Comparison of ENCODE assay signal across 15 cellular contexts in genomic region chr2:47006374-47007220, GRCh38.
DNase-seq lines count a peak whose midpoint lies in the region; ATAC-seq, FAIRE-seq and TF ChIP-seq lines count a peak whose summit lies in the region.
"Had no signal": no experiment of that assay in that cellular context is flagged by ENCODE, and none has a peak within 500 bp of the region (broad histone marks: within the 10 kb centered on the region; RNA-seq: fewer than 3 reads in every experiment).

No MANE protein-coding gene starts in this region.

- DNase-seq in activated T-cell treated with anti-CD3 and anti-CD28 coated beads, Interleukin-2, amount 50 U/mL, for 24 hours: no peak
- DNase-seq in activated T-cell treated with anti-CD3 and anti-CD28 coated beads, Interleukin-2, amount 50 U/mL, for 72 hours: no peak
- DNase-seq in astrocyte (ENCODE audit: low read depth) (no peak), kidney (peak; percentile 58), thoracic aorta (ENCODE audit: low spot score) (no peak)
- no peak for DNase-seq in stimulated activated CD8-positive, alpha-beta memory T cell treated with anti-CD3 and anti-CD28 coated beads, Interleukin-4, amount 100 ng/mL, for 48 hours
- DNase-seq: activated CD4-positive, alpha-beta T cell treated with anti-CD3 and anti-CD28 coated beads for 36 hours; NCI-H774; stimulated activated CD4-positive, alpha-beta T cell treated with anti-CD3 and anti-CD28 coated beads, Interleukin-4, amount 100 ng/mL, for 1 hour; T-helper 2 cell had no signal

- peaks cover 70% of the 10 kb centered on the region for H3K36me3 Mint-ChIP-seq in activated T-cell treated with anti-CD3 and anti-CD28 coated beads, Interleukin-2, amount 50 U/mL, for 24 hours (ENCODE audit: low read depth)
- peaks cover 3 to 10% of the 10 kb centered on the region in 2 donors for H3K36me3 Mint-ChIP-seq in activated T-cell treated with anti-CD3 and anti-CD28 coated beads, Interleukin-2, amount 50 U/mL, for 72 hours (ENCODE audit: insufficient read depth in 2 of 2)
- H3K36me3 Mint-ChIP-seq in astrocyte (ENCODE audit: low read depth, unreplicated experiment): peaks cover 16% of the 10 kb centered on the region

- intact Hi-C loops in kidney (cut with DNase I): no loop called here

- no peaks in the 10 kb centered on the region for H3K27me3 ChIP-seq in astrocyte (ENCODE audit: insufficient read depth, low read length)
- no peaks in the 10 kb centered on the region for H3K27me3 ChIP-seq in thoracic aorta (replicated peaks; ENCODE audit: insufficient read depth)

- H3K9ac ChIP-seq in astrocyte (ENCODE audit: low read length): no peak overlapping the region
- no peak overlapping the region for H3K9ac ChIP-seq in kidney (ENCODE audit: low read length in 2 of 2)

- H3K36me3 ChIP-seq in astrocyte (ENCODE audit: insufficient read depth, low read length) (peaks cover 10% of the 10 kb centered on the region), kidney (ENCODE audit: control insufficient read depth in 1 of 2, insufficient read depth in 2 of 2, low read length in 2 of 2) (peaks cover 6 to 9% of the 10 kb centered on the region in 2 donors), thoracic aorta (peaks cover 15% of the 10 kb centered on the region)
- H3K36me3 ChIP-seq: HAP-1 had no signal

- FAIRE-seq in astrocyte (lab: Jason Lieb, UNC) (no peak), kidney (lab: Jason Lieb, UNC) (no peak)

- H3K4me1 Mint-ChIP-seq in activated T-cell treated with anti-CD3 and anti-CD28 coated beads, Interleukin-2, amount 50 U/mL, for 24 hours (ENCODE audit: low read depth): no peaks in the 10 kb centered on the region
- H3K4me1 Mint-ChIP-seq in activated T-cell treated with anti-CD3 and anti-CD28 coated beads, Interleukin-2, amount 50 U/mL, for 72 hours (ENCODE audit: low read depth): no peaks in the 10 kb centered on the region
- peaks cover 48% of the 10 kb centered on the region for H3K4me1 Mint-ChIP-seq in astrocyte (ENCODE audit: low read depth, unreplicated experiment)
- H3K4me1 Mint-ChIP-seq: activated CD4-positive, alpha-beta T cell treated with anti-CD3 and anti-CD28 coated beads for 36 hours had no signal

- no peak for ATAC-seq in activated T-cell treated with anti-CD3 and anti-CD28 coated beads, Interleukin-2, amount 50 U/mL, for 72 hours (replicated peaks in 1 of 2)
- ATAC-seq in thoracic aorta (ENCODE audit: insufficient number of reproducible peaks, low FRiP score, low read depth): no peak
- no peak for ATAC-seq in HG03457 (IDR thresholded peaks at IDR 0.05; ENCODE audit: unreplicated experiment)
- no peak for ATAC-seq in HG03520 (IDR thresholded peaks at IDR 0.05; ENCODE audit: unreplicated experiment)
- ATAC-seq: activated CD4-positive, alpha-beta T cell treated with anti-CD3 and anti-CD28 coated beads for 36 hours; stimulated activated effector memory CD8-positive, alpha-beta T cell treated with anti-CD3 and anti-CD28 coated beads, Interleukin-12 subunit alpha, Interleukin-12 subunit beta, amount 100 ng/mL, for 72 hours had no signal

- no peak overlapping the region for H3K4me3 Mint-ChIP-seq in activated T-cell treated with anti-CD3 and anti-CD28 coated beads, Interleukin-2, amount 50 U/mL, for 24 hours
- no peak overlapping the region for H3K4me3 Mint-ChIP-seq in activated T-cell treated with anti-CD3 and anti-CD28 coated beads, Interleukin-2, amount 50 U/mL, for 72 hours
- H3K4me3 Mint-ChIP-seq in astrocyte (ENCODE audit: unreplicated experiment): no peak overlapping the region
- H3K4me3 Mint-ChIP-seq: activated CD4-positive, alpha-beta T cell treated with anti-CD3 and anti-CD28 coated beads for 36 hours; stimulated activated effector memory CD8-positive, alpha-beta T cell treated with anti-CD3 and anti-CD28 coated beads, Interleukin-12 subunit alpha, Interleukin-12 subunit beta, amount 100 ng/mL, for 72 hours had no signal

- no peak for TF ChIP-seq CTCF in astrocyte (IDR thresholded peaks at IDR 0.05; ENCODE audit: insufficient read depth, low read depth, low read length)
- no peak for TF ChIP-seq CTCF in kidney (IDR thresholded peaks at IDR 0.05; ENCODE audit: borderline replicate concordance, extremely low read depth, insufficient read depth)
- peak; percentile 14 for TF ChIP-seq CTCF in thoracic aorta (IDR thresholded peaks at IDR 0.05)

- no peaks in the 10 kb centered on the region for H3K9me3 Mint-ChIP-seq in activated T-cell treated with anti-CD3 and anti-CD28 coated beads, Interleukin-2, amount 50 U/mL, for 24 hours
- H3K9me3 Mint-ChIP-seq in activated T-cell treated with anti-CD3 and anti-CD28 coated beads, Interleukin-2, amount 50 U/mL, for 72 hours: no peaks in the 10 kb centered on the region
- H3K9me3 Mint-ChIP-seq in astrocyte (ENCODE audit: unreplicated experiment): no peaks in the 10 kb centered on the region
- H3K9me3 Mint-ChIP-seq: stimulated activated effector memory CD8-positive, alpha-beta T cell treated with anti-CD3 and anti-CD28 coated beads, Interleukin-12 subunit alpha, Interleukin-12 subunit beta, amount 100 ng/mL, for 72 hours had no signal

- H3K4me1 ChIP-seq in astrocyte (ENCODE audit: insufficient read depth, low read length): peaks cover 39% of the 10 kb centered on the region
- peaks cover 26 to 33% of the 10 kb centered on the region in 2 donors for H3K4me1 ChIP-seq in kidney (ENCODE audit: control insufficient read depth in 1 of 2, insufficient read depth in 1 of 2, low read depth in 1 of 2, low read length in 2 of 2)
- H3K4me1 ChIP-seq in thoracic aorta (ENCODE audit: control insufficient read depth in 1 of 2, low read depth in 2 of 2): peaks cover 42 to 63% of the 10 kb centered on the region in 2 donors

- H4K20me1 ChIP-seq in astrocyte (ENCODE audit: insufficient read depth, low read length): no peaks in the 10 kb centered on the region

- no peaks in the 10 kb centered on the region for H3K27me3 Mint-ChIP-seq in activated T-cell treated with anti-CD3 and anti-CD28 coated beads, Interleukin-2, amount 50 U/mL, for 24 hours
- H3K27me3 Mint-ChIP-seq in activated T-cell treated with anti-CD3 and anti-CD28 coated beads, Interleukin-2, amount 50 U/mL, for 72 hours (ENCODE audit: low read depth): no peaks in the 10 kb centered on the region
- no peaks in the 10 kb centered on the region for H3K27me3 Mint-ChIP-seq in astrocyte (ENCODE audit: low read depth, unreplicated experiment)
- H3K27me3 Mint-ChIP-seq: activated CD4-positive, alpha-beta T cell treated with anti-CD3 and anti-CD28 coated beads for 36 hours had no signal

- no peaks in the 10 kb centered on the region for H3K79me2 ChIP-seq in astrocyte (ENCODE audit: insufficient read depth, low read length)

- no peaks in the 10 kb centered on the region for H3K9me3 ChIP-seq in astrocyte (ENCODE audit: insufficient read depth, low read depth, low read length)
- H3K9me3 ChIP-seq in kidney (ENCODE audit: control insufficient read depth in 1 of 2, low read length in 2 of 2): no peaks in the 10 kb centered on the region
- H3K9me3 ChIP-seq in thoracic aorta: no peaks in the 10 kb centered on the region
- H3K9me3 ChIP-seq: HAP-1 had no signal

- peak overlapping the region; percentile 49 for H3K27ac Mint-ChIP-seq in activated T-cell treated with anti-CD3 and anti-CD28 coated beads, Interleukin-2, amount 50 U/mL, for 24 hours
- no peak overlapping the region for H3K27ac Mint-ChIP-seq in activated T-cell treated with anti-CD3 and anti-CD28 coated beads, Interleukin-2, amount 50 U/mL, for 72 hours
- H3K27ac Mint-ChIP-seq in astrocyte (ENCODE audit: unreplicated experiment): peak overlapping the region; percentile 58
- H3K27ac Mint-ChIP-seq: activated CD4-positive, alpha-beta T cell treated with anti-CD3 and anti-CD28 coated beads for 36 hours had no signal

- no peak overlapping the region for H3K4me2 ChIP-seq in astrocyte (ENCODE audit: low read length)

- no peak overlapping the region for H2AFZ ChIP-seq in astrocyte (ENCODE audit: low read depth, low read length)

- no peak overlapping the region for H3K4me3 ChIP-seq in astrocyte (ENCODE audit: insufficient read depth, low read depth, low read length)
- no peak overlapping the region for H3K4me3 ChIP-seq in kidney (ENCODE audit: low read length in 2 of 2)
- H3K4me3 ChIP-seq in thoracic aorta: no peak overlapping the region
- H3K4me3 ChIP-seq: HAP-1 had no signal

- H3K27ac ChIP-seq in astrocyte (ENCODE audit: low read depth, low read length) (no peak overlapping the region), kidney (ENCODE audit: low read depth in 2 of 2, low read length in 2 of 2) (no peak overlapping the region), thoracic aorta (peak overlapping the region; percentile 72 to 73)
- H3K27ac ChIP-seq: HL-60 had no signal

Comparison
In these comparisons a context has a peak if more than half of its experiments do, and no peak if none do; other contexts are left out.
1. H3K27ac ChIP-seq: peak in thoracic aorta (2 of 2); none in astrocyte (single experiment) and kidney (0 of 2).